18 cellular contexts compared by ENCODE assay signal in genomic region chr13:44417446-44417845, GRCh38. TPM values are rescaled to one million over a fixed set of nuclear protein-coding genes. Genes with fewer than 3 reads are reported as not detected.
"Had no signal": no experiment of that assay in that cellular context is flagged by ENCODE, and none has a peak within 500 bp of the region (broad histone marks: within the 10 kb centered on the region; RNA-seq: fewer than 3 reads in every experiment).

No MANE protein-coding gene starts in this region.

- H3K4me1 ChIP-seq: colonic mucosa, gastrocnemius medialis, left lung, tibial artery had no signal

- DNase-seq: activated B cell treated with CpG ODN at 0.5 μM for 24 hours; activated CD4-positive, alpha-beta memory T cell treated with anti-CD3 and anti-CD28 coated beads, Interleukin-2, amount 10 ng/mL, durations not matched to agents 7 days and 5 days; activated CD4-positive, alpha-beta T cell treated with anti-CD3 and anti-CD28 coated beads for 48 hours; activated naive CD4-positive, alpha-beta T cell treated with anti-CD3 and anti-CD28 coated beads for 36 hours; activated T-cell treated with anti-CD3 and anti-CD28 coated beads, Interleukin-2, amount 50 U/mL, for 4 hours; colonic mucosa; gastrocnemius medialis; left lung; mammary epithelial cell; mucosa of descending colon; naive B cell; nucleus accumbens; stimulated activated CD4-positive, alpha-beta T cell treated with anti-CD3 and anti-CD28 coated beads, Interleukin-2, amount 100 ng/mL, for 24 hours; stimulated activated naive CD4-positive, alpha-beta T cell treated with Interleukin-2 at 50 U/mL for 16 hours; tibial artery had no signal

- H3K27ac Mint-ChIP-seq: activated B cell treated with CpG ODN at 0.5 μM for 24 hours; activated CD4-positive, alpha-beta memory T cell treated with anti-CD3 and anti-CD28 coated beads, Interleukin-2, amount 10 ng/mL, durations not matched to agents 7 days and 5 days; activated naive CD4-positive, alpha-beta T cell treated with anti-CD3 and anti-CD28 coated beads for 36 hours; brain; T-helper 2 cell treated with Interferon-gamma antibody and Interleukin-4, amounts not matched to agents 5 μg/mL and 100 μg/mL, for 36 hours had no signal

- H3K27ac ChIP-seq: colonic mucosa, gastrocnemius medialis, left lung, tibial artery had no signal

- H3K4me1 Mint-ChIP-seq: activated CD4-positive, alpha-beta memory T cell treated with anti-CD3 and anti-CD28 coated beads, Interleukin-2, amount 10 ng/mL, durations not matched to agents 7 days and 5 days; central memory CD8-positive, alpha-beta T cell had no signal

- H3K27me3 ChIP-seq: colonic mucosa, gastrocnemius medialis, left lung, tibial artery had no signal

- H3K9me3 ChIP-seq: colonic mucosa, gastrocnemius medialis, left lung, mucosa of descending colon, tibial artery had no signal

- H3K4me3 Mint-ChIP-seq: activated B cell treated with CpG ODN at 0.5 μM for 24 hours; activated CD4-positive, alpha-beta memory T cell treated with anti-CD3 and anti-CD28 coated beads, Interleukin-2, amount 10 ng/mL, durations not matched to agents 7 days and 5 days; activated naive CD4-positive, alpha-beta T cell treated with anti-CD3 and anti-CD28 coated beads for 36 hours; activated T-cell treated with anti-CD3 and anti-CD28 coated beads, Interleukin-2, amount 50 U/mL, for 4 hours; brain; central memory CD8-positive, alpha-beta T cell; T-helper 2 cell treated with Interferon-gamma antibody and Interleukin-4, amounts not matched to agents 5 μg/mL and 100 μg/mL, for 36 hours had no signal

- H3K4me3 ChIP-seq: colonic mucosa, gastrocnemius medialis, left lung, mucosa of descending colon, tibial artery had no signal

- H3K9me3 Mint-ChIP-seq: activated B cell treated with CpG ODN at 0.5 μM for 24 hours; activated CD4-positive, alpha-beta memory T cell treated with anti-CD3 and anti-CD28 coated beads, Interleukin-2, amount 10 ng/mL, durations not matched to agents 7 days and 5 days; activated naive CD4-positive, alpha-beta T cell treated with anti-CD3 and anti-CD28 coated beads for 36 hours; activated T-cell treated with anti-CD3 and anti-CD28 coated beads, Interleukin-2, amount 50 U/mL, for 4 hours; central memory CD8-positive, alpha-beta T cell; T-helper 2 cell treated with Interferon-gamma antibody and Interleukin-4, amounts not matched to agents 5 μg/mL and 100 μg/mL, for 36 hours had no signal

- H3K36me3 Mint-ChIP-seq: brain, naive B cell had no signal

- H3K36me3 ChIP-seq: colonic mucosa, gastrocnemius medialis, left lung, tibial artery had no signal

RNA-seq across cellular contexts. Expression of gene SERP2, which starts 43.8 kb away (rescaled TPM):
- total RNA-seq: activated CD4-positive, alpha-beta memory T cell treated with anti-CD3 and anti-CD28 coated beads, Interleukin-2, amount 10 ng/mL, durations not matched to agents 7 days and 5 days had no signal
